In genomic region chr14:50116221-50116956, GRCh38 we compare ENCODE assay signal across 1 cellular context.
TF ChIP-seq lines count a peak whose summit lies in the region.

Gene VCPKMT (minus strand): TSS chr14:50116572. CDS start chr14:50116552, 20 bp downstream.

TF ChIP-seq in K562, 482 proteins besides CTCF, POLR2A, EP300 and RAD21 (continued from another document and continues in another):
- peak; percentile 22; the same call in 1 of the 2 replicates for TF ChIP-seq ZNF12 (CRISPR knock-in tag; IDR thresholded peaks at IDR 0.05)
- no peak for TF ChIP-seq HDAC6 (IDR thresholded peaks at IDR 0.05; ENCODE audit: low read depth, low read length)
- TF ChIP-seq MCM2 (IDR thresholded peaks at IDR 0.05; ENCODE audit: low read depth) = no peak
- no peak for TF ChIP-seq BRF1 (IDR thresholded peaks at IDR 0.05; ENCODE audit: borderline replicate concordance, extremely low read depth, insufficient read length)
- peak; percentile 66 for TF ChIP-seq KHSRP (IDR thresholded peaks at IDR 0.05)
- no peak; a peak in 1 of 4 replicates for TF ChIP-seq SIX5 (IDR thresholded peaks at IDR 0.05; ENCODE audit: borderline replicate concordance in 1 of 2, insufficient read depth in 1 of 2, low read depth in 1 of 2, low read length in 2 of 2)
- TF ChIP-seq ZNF174 (CRISPR knock-in tag; IDR thresholded peaks at IDR 0.05) = no peak
- TF ChIP-seq UBTF (IDR thresholded peaks at IDR 0.05; ENCODE audit: borderline replicate concordance in 1 of 2, low read depth in 2 of 2, low read length in 2 of 2) = no peak
- TF ChIP-seq ZNF609 (CRISPR knock-in tag; IDR thresholded peaks at IDR 0.05; ENCODE audit: borderline replicate concordance) = no peak
- TF ChIP-seq NKRF (IDR thresholded peaks at IDR 0.05; ENCODE audit: borderline replicate concordance) = peak; percentile 87
- TF ChIP-seq MECOM (CRISPR knock-in tag; IDR thresholded peaks at IDR 0.05) = no peak
- peak; percentile 96 for TF ChIP-seq SIN3B (IDR thresholded peaks at IDR 0.05; ENCODE audit: low read depth)
- TF ChIP-seq DIDO1 (tag; IDR thresholded peaks at IDR 0.05; ENCODE audit: low read depth) = peak; percentile 59; the same call in 1 of the 2 replicates
- peak; percentile 38; the same call in 1 of the 2 replicates for TF ChIP-seq SMAD4 (CRISPR knock-in tag; conservative IDR thresholded peaks at IDR 0.05)
- TF ChIP-seq ZKSCAN8 (CRISPR knock-in tag; IDR thresholded peaks at IDR 0.05) = no peak
- no peak for TF ChIP-seq POLR3G (IDR thresholded peaks at IDR 0.05; ENCODE audit: extremely low read depth, insufficient read length, insufficient replicate concordance)
- no peak for TF ChIP-seq HLTF (IDR thresholded peaks at IDR 0.05)
- no peak for TF ChIP-seq ZNF639 (CRISPR knock-in tag; conservative IDR thresholded peaks at IDR 0.05 in 1 of 2, IDR thresholded peaks at IDR 0.05 in 1 of 2)
- TF ChIP-seq RUNX1 (IDR thresholded peaks at IDR 0.05; ENCODE audit: low read depth) = no peak
- no peak for TF ChIP-seq HINFP (tag; conservative IDR thresholded peaks at IDR 0.05; ENCODE audit: low read depth)
- TF ChIP-seq HNRNPLL (IDR thresholded peaks at IDR 0.05; ENCODE audit: low read depth, low read length, poor library complexity, severe bottlenecking) = peak; percentile 81
- no peak for TF ChIP-seq ZHX1 (conservative IDR thresholded peaks at IDR 0.05; ENCODE audit: low read length)
- no peak for TF ChIP-seq ZNF41 (CRISPR knock-in tag; conservative IDR thresholded peaks at IDR 0.05)
- no peak for TF ChIP-seq EZH2 (IDR thresholded peaks at IDR 0.05; ENCODE audit: borderline replicate concordance, low read depth, low read length)
- TF ChIP-seq NFXL1 (CRISPR knock-in tag; IDR thresholded peaks at IDR 0.05) = no peak
- TF ChIP-seq ZNF395 (CRISPR knock-in tag; IDR thresholded peaks at IDR 0.05) = peak; percentile 86
- no peak for TF ChIP-seq FOXA3 (CRISPR knock-in tag; conservative IDR thresholded peaks at IDR 0.05 in 1 of 2, IDR thresholded peaks at IDR 0.05 in 1 of 2)
- TF ChIP-seq MNT (conservative IDR thresholded peaks at IDR 0.05) = peak; percentile 68 to 83
- TF ChIP-seq THRA (IDR thresholded peaks at IDR 0.05) = no peak
- TF ChIP-seq TCF3 (CRISPR knock-in tag; IDR thresholded peaks at IDR 0.05) = no peak
- TF ChIP-seq SFPQ (IDR thresholded peaks at IDR 0.05; ENCODE audit: low read depth, low read length) = no peak
- TF ChIP-seq ZBTB1 (CRISPR knock-in tag; IDR thresholded peaks at IDR 0.05; ENCODE audit: borderline replicate concordance, low read depth) = no peak
- no peak for TF ChIP-seq SMAD1 (IDR thresholded peaks at IDR 0.05; ENCODE audit: low read depth, low read length, partially characterized antibody)
- no peak for TF ChIP-seq STAT5B (CRISPR knock-in tag; IDR thresholded peaks at IDR 0.05)
- no peak for TF ChIP-seq ETS2 (tag; IDR thresholded peaks at IDR 0.05; ENCODE audit: borderline replicate concordance, poor library complexity, severe bottlenecking)
